In genomic region chr18:76441668-76442412, GRCh38 we compare ENCODE assay signal across 22 cellular contexts.
"Had no signal": no experiment of that assay in that cellular context is flagged by ENCODE, and none has a peak within 500 bp of the region (broad histone marks: within the 10 kb centered on the region; RNA-seq: fewer than 3 reads in every experiment).

No MANE protein-coding gene starts in this region.

- H3K9me3 Mint-ChIP-seq: activated B cell treated with CpG ODN at 0.5 μM for 24 hours; activated naive CD8-positive, alpha-beta T cell treated with anti-CD3 and anti-CD28 coated beads, Interleukin-2, amount 10 ng/mL, durations not matched to agents 7 days and 5 days; naive thymus-derived CD4-positive, alpha-beta T cell; stimulated activated memory B cell treated with anti-CD40 and anti-IgM and Interleukin-4, amounts not matched to agents 10 μg/mL and 1 μg/mL and 100 μg/mL, for 72 hours; T-helper 1 cell treated with Interleukin-12 subunit alpha and Interleukin-12 subunit beta and Interleukin-4 antibody, amounts not matched to agents 30 μg/mL and 1 μg/mL, for 36 hours had no signal

- H3K27ac Mint-ChIP-seq: activated B cell treated with CpG ODN at 0.5 μM for 24 hours; activated CD4-positive, alpha-beta T cell treated with anti-CD3 and anti-CD28 coated beads for 36 hours; activated naive CD8-positive, alpha-beta T cell treated with anti-CD3 and anti-CD28 coated beads, Interleukin-2, amount 10 ng/mL, durations not matched to agents 7 days and 5 days; naive thymus-derived CD4-positive, alpha-beta T cell; stimulated activated memory B cell treated with anti-CD40 and anti-IgM and Interleukin-4, amounts not matched to agents 10 μg/mL and 1 μg/mL and 100 μg/mL, for 72 hours; T-helper 1 cell treated with Interleukin-12 subunit alpha and Interleukin-12 subunit beta and Interleukin-4 antibody, amounts not matched to agents 30 μg/mL and 1 μg/mL, for 36 hours had no signal

- H3K4me3 ChIP-seq: breast epithelium, heart left ventricle, lung, prostate gland, stomach had no signal

- ATAC-seq: activated CD4-positive, alpha-beta T cell treated with anti-CD3 and anti-CD28 coated beads for 36 hours; heart left ventricle; naive thymus-derived CD4-positive, alpha-beta T cell had no signal

- H3K4me1 Mint-ChIP-seq: activated naive CD8-positive, alpha-beta T cell treated with anti-CD3 and anti-CD28 coated beads, Interleukin-2, amount 10 ng/mL, durations not matched to agents 7 days and 5 days; stimulated activated memory B cell treated with anti-CD40 and anti-IgM and Interleukin-4, amounts not matched to agents 10 μg/mL and 1 μg/mL and 100 μg/mL, for 72 hours had no signal

- H3K27ac ChIP-seq: breast epithelium, heart left ventricle, prostate gland, stomach, testis had no signal

- H3K4me3 Mint-ChIP-seq: activated B cell treated with CpG ODN at 0.5 μM for 24 hours; activated CD4-positive, alpha-beta T cell treated with anti-CD3 and anti-CD28 coated beads for 36 hours; activated naive CD8-positive, alpha-beta T cell treated with anti-CD3 and anti-CD28 coated beads, Interleukin-2, amount 10 ng/mL, durations not matched to agents 7 days and 5 days; naive thymus-derived CD4-positive, alpha-beta T cell; stimulated activated memory B cell treated with anti-CD40 and anti-IgM and Interleukin-4, amounts not matched to agents 10 μg/mL and 1 μg/mL and 100 μg/mL, for 72 hours; T-helper 1 cell treated with Interleukin-12 subunit alpha and Interleukin-12 subunit beta and Interleukin-4 antibody, amounts not matched to agents 30 μg/mL and 1 μg/mL, for 36 hours had no signal

- FAIRE-seq: endometrium, keratinocyte had no signal

- DNase-seq: activated B cell treated with CpG ODN at 0.5 μM for 24 hours; activated CD4-positive, alpha-beta T cell treated with anti-CD3 and anti-CD28 coated beads for 36 hours; activated CD4-positive, alpha-beta T cell treated with anti-CD3 and anti-CD28 coated beads, Interleukin-2, amount 50 U/mL, for 4 hours; activated naive CD4-positive, alpha-beta T cell; activated naive CD8-positive, alpha-beta T cell treated with anti-CD3 and anti-CD28 coated beads, Interleukin-2, amount 10 ng/mL, durations not matched to agents 7 days and 5 days; activated T-cell treated with anti-CD3 and anti-CD28 coated beads for 4 hours; amniotic stem cell; cortex of kidney; heart left ventricle; stimulated activated CD4-positive, alpha-beta T cell treated with anti-CD3 and anti-CD28 coated beads, Interleukin-2, amount 100 ng/mL, for 24 hours; stomach; T1000; testis; trophoblast cell had no signal

- H3K27me3 Mint-ChIP-seq: activated B cell treated with CpG ODN at 0.5 μM for 24 hours; activated CD4-positive, alpha-beta T cell treated with anti-CD3 and anti-CD28 coated beads for 36 hours; activated naive CD8-positive, alpha-beta T cell treated with anti-CD3 and anti-CD28 coated beads, Interleukin-2, amount 10 ng/mL, durations not matched to agents 7 days and 5 days; naive thymus-derived CD4-positive, alpha-beta T cell; stimulated activated memory B cell treated with anti-CD40 and anti-IgM and Interleukin-4, amounts not matched to agents 10 μg/mL and 1 μg/mL and 100 μg/mL, for 72 hours had no signal

- H3K4me1 ChIP-seq: breast epithelium had no signal

- H3K27me3 ChIP-seq: breast epithelium, heart left ventricle, stomach, testis had no signal

- H3K9me3 ChIP-seq: breast epithelium, heart left ventricle, prostate gland, stomach, testis had no signal
